Comparison of ENCODE assay signal across 8 cellular contexts in the genomic region with DNA sequence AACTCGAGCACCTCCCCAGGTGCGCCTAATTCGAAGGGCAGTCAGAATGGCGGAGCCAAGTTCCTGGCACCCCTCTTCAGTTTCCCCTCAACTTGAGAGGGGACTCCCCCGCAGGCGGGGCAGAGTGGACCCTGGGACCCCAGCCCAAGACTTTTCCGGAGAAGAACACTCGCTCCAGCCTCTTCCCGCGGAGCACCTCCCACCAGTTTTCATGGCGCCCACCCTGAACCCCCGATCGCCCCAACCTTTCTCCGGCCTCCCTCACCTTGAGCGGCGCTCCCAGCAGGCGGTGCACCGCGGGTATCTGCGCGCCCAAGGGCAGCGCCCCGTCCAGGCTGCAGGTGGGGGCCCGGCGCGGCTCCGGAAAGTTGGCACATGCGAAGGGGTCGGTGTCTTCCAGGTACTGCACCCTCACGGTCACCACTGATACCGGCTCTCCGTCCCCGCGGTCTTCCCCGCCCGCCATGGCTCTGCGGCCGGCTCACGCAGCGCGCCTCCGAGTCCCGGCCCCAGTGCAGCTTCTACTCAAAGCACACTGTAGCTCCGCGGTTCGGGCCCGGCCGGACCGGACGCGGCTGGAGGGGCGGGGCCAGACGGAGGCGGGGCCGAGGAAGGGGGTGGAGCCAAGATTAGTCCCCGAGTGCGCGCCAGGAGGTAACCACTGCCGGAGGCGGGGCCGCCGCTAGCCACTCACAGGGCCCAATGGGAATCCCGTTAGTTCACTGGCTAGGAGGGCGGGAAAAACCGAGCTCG. TPM values are rescaled to one million over a fixed set of nuclear protein-coding genes. Genes with fewer than 3 reads are reported as not detected.
DNase-seq lines count a peak whose midpoint lies in the region; ATAC-seq and TF ChIP-seq lines count a peak whose summit lies in the region.

TSS of gene FHOD1 (minus strand) at position 537 of the 753 bp plus-strand sequence. CDS start at position 466, 71 bp downstream.

- ATAC-seq in HG02759 (IDR thresholded peaks at IDR 0.05; ENCODE audit: unreplicated experiment) (peak; percentile 52), thoracic aorta (ENCODE audit: insufficient number of reproducible peaks, low FRiP score, low read depth) (peak; percentile 70)

- H3K27me3 ChIP-seq in SU-DHL-6 (ENCODE audit: low read length) (no peaks in the 10 kb centered on the region), thoracic aorta (replicated peaks; ENCODE audit: insufficient read depth) (no peaks in the 10 kb centered on the region)

- H3K4me1 ChIP-seq in thoracic aorta (ENCODE audit: control insufficient read depth in 1 of 2, low read depth in 2 of 2), result peaks cover 33 to 44% of the 10 kb centered on the region in 2 donors

- H3K9me2 ChIP-seq in SU-DHL-6 (replicated peaks; ENCODE audit: insufficient read depth, low read length), result no peaks in the 10 kb centered on the region

- H3F3A ChIP-seq in SU-DHL-6 (ENCODE audit: insufficient read depth), result no peaks in the 10 kb centered on the region

- H3K4me3 Mint-ChIP-seq in activated naive CD8-positive, alpha-beta T cell treated with anti-CD3 and anti-CD28 coated beads for 36 hours, result peak within 1 kb of the TSS; percentile 89
- peak within 1 kb of the TSS; percentile 85 for H3K4me3 Mint-ChIP-seq in osteocyte (ENCODE audit: unreplicated experiment)

- peaks cover 6% of the 10 kb centered on the region for H3K27me3 Mint-ChIP-seq in activated naive CD8-positive, alpha-beta T cell treated with anti-CD3 and anti-CD28 coated beads for 36 hours
- H3K27me3 Mint-ChIP-seq in osteocyte (ENCODE audit: unreplicated experiment), result no peaks in the 10 kb centered on the region

- H3K27ac Mint-ChIP-seq in activated naive CD8-positive, alpha-beta T cell treated with anti-CD3 and anti-CD28 coated beads for 36 hours, result peak within 1 kb of the TSS; percentile 89
- H3K27ac Mint-ChIP-seq in osteocyte (ENCODE audit: unreplicated experiment), result peak within 1 kb of the TSS; percentile 95

- H3K9me3 ChIP-seq in SU-DHL-6 (ENCODE audit: insufficient read depth, low read length), result no peaks in the 10 kb centered on the region
- no peaks in the 10 kb centered on the region for H3K9me3 ChIP-seq in thoracic aorta

- H3K9ac ChIP-seq in SU-DHL-6 (ENCODE audit: low read length), result peak within 1 kb of the TSS; percentile 62

- TF ChIP-seq CTCF in GM12865 (IDR thresholded peaks at IDR 0.05; ENCODE audit: insufficient read depth, low read depth, low read length, missing control alignments) (no peak), SU-DHL-6 (IDR thresholded peaks at IDR 0.05; ENCODE audit: insufficient read depth, low read length, poor library complexity, severe bottlenecking) (no peak), osteocyte (IDR thresholded peaks at IDR 0.05) (no peak), thoracic aorta (IDR thresholded peaks at IDR 0.05) (no peak)

- H3K4me1 Mint-ChIP-seq in activated naive CD8-positive, alpha-beta T cell treated with anti-CD3 and anti-CD28 coated beads for 36 hours, result peaks cover 49% of the 10 kb centered on the region
- H3K4me1 Mint-ChIP-seq in osteocyte (ENCODE audit: unreplicated experiment), result peaks cover 51% of the 10 kb centered on the region

- no peaks in the 10 kb centered on the region for H4K20me1 ChIP-seq in SU-DHL-6 (ENCODE audit: low read depth, low read length)

- H3K36me3 ChIP-seq in SU-DHL-6 (ENCODE audit: low read length) (no peaks in the 10 kb centered on the region), thoracic aorta (no peaks in the 10 kb centered on the region)

- DNase-seq in GM12865 (ENCODE audit: low read depth), result peak; percentile 98
- DNase-seq in NCI-H1417 (lab: John Stamatoyannopoulos, UW), result peak; percentile 85 to 92 (median 86)
- peak; percentile 98 for DNase-seq in activated naive CD8-positive, alpha-beta T cell treated with anti-CD3 and anti-CD28 coated beads for 36 hours
- DNase-seq in glomerular visceral epithelial cell (ENCODE audit: extremely low spot score), result peak; percentile 95
- peak; percentile 99 for DNase-seq in osteocyte (ENCODE audit: extremely low spot score, unreplicated experiment)
- DNase-seq in thoracic aorta (ENCODE audit: low spot score), result peak; percentile 94

- peak within 1 kb of the TSS; percentile 77 for H3K4me2 ChIP-seq in SU-DHL-6 (ENCODE audit: low read depth, low read length, poor library complexity, severe bottlenecking)

- H3K27ac ChIP-seq in SU-DHL-6 (ENCODE audit: low read depth, low read length) (no peak within 1 kb of the TSS), thoracic aorta (peak within 1 kb of the TSS; percentile 74 to 84)

- H3K4me3 ChIP-seq in GM12865 (ENCODE audit: low read depth, low read length), result peak within 1 kb of the TSS; percentile 86
- H3K4me3 ChIP-seq in SU-DHL-6 (ENCODE audit: insufficient read depth, low read length, poor library complexity, severe bottlenecking), result peak within 1 kb of the TSS; percentile 60
- H3K4me3 ChIP-seq in thoracic aorta, result peak within 1 kb of the TSS; percentile 82

- no peaks in the 10 kb centered on the region for H3K9me3 Mint-ChIP-seq in activated naive CD8-positive, alpha-beta T cell treated with anti-CD3 and anti-CD28 coated beads for 36 hours
- H3K9me3 Mint-ChIP-seq in osteocyte (ENCODE audit: unreplicated experiment), result no peaks in the 10 kb centered on the region

- no peaks in the 10 kb centered on the region for H3K79me2 ChIP-seq in SU-DHL-6 (ENCODE audit: insufficient read depth, low read length)

- peaks cover 4% of the 10 kb centered on the region for H3K36me3 Mint-ChIP-seq in activated naive CD8-positive, alpha-beta T cell treated with anti-CD3 and anti-CD28 coated beads for 36 hours
- H3K36me3 Mint-ChIP-seq in osteocyte (ENCODE audit: unreplicated experiment), result no peaks in the 10 kb centered on the region

- peak within 1 kb of the TSS; percentile 79 for H2AFZ ChIP-seq in SU-DHL-6 (ENCODE audit: low read depth, low read length, severe bottlenecking)

RNA-seq across cellular contexts. Expression of gene FHOD1, which starts in this region (rescaled TPM):
- 10 to 100 TPM; 76.4 to 79.9 TPM for total RNA-seq in activated naive CD8-positive, alpha-beta T cell treated with anti-CD3 and anti-CD28 coated beads for 36 hours
- 60.0 and 71.7 TPM in 2 replicates for total RNA-seq in osteocyte
- 10 to 100 TPM; 28.5 to 31.7 TPM for total RNA-seq in thoracic aorta
